ENCODE assay signal across 24 cellular contexts in the genomic region with DNA sequence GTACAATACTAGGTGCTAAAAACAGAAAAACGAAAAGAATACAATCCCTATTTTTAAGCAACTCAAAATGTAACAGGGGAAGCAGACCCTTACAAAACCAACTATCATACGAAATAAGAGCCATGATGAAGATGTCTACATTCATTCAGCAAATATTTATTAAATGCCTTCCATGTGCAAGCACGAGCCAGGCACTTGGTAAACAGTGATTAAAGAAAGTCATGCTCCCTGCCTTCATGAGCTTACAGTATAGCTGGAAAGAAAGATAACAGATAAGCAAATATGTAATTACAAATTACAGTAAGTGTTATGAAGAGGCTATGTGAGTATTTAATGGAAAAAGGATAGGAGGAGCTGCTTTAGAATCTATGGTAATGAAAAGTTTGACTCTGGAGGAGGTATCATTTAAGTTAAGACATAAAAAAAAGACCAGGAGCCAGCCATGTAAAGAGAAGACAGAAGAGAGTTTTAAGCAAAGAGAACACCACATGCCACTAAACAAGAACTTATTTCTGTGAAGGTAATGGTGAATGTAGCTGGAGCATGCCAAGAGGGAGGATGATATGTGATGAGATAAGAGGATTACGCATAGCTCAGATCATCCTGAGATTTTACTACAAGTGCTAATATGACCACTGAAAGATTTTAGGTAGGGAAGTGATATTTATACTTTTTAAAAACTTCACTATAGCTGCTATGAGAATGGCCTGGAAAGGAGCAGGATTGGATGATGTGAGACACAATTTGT. TPM values are rescaled to one million over a fixed set of nuclear protein-coding genes. Genes with fewer than 3 reads are reported as not detected.
A peak's percentile ranks its signal among the peaks of the same experiment; 100 is the strongest.
DNase-seq lines count a peak whose midpoint lies in the region; ATAC-seq, FAIRE-seq and TF ChIP-seq lines count a peak whose summit lies in the region.
"Had no signal": no experiment of that assay in that cellular context is flagged by ENCODE, and none has a peak within 500 bp of the region (broad histone marks: within the 10 kb centered on the region; RNA-seq: fewer than 3 reads in every experiment).

No MANE protein-coding gene starts in this region.

- H3K4ac ChIP-seq in IMR-90 (ENCODE audit: low read depth, low read length), result no peak overlapping the region

- H3K27ac Mint-ChIP-seq in activated CD8-positive, alpha-beta T cell treated with anti-CD3 and anti-CD28 coated beads for 36 hours, result peak overlapping the region; percentile 11
- H3K27ac Mint-ChIP-seq in activated CD8-positive, alpha-beta T cell treated with anti-CD3 and anti-CD28 coated beads, Interleukin-2, amount 10 ng/mL, durations not matched to agents 7 days and 5 days, result no peak overlapping the region
- peak overlapping the region in 3 of 5 experiments; percentile 2 to 40 (median 2) for H3K27ac Mint-ChIP-seq in brain
- H3K27ac Mint-ChIP-seq: CD4-positive, alpha-beta memory T cell had no signal

- peaks cover 84% of the 10 kb centered on the region for H3K79me2 ChIP-seq in smooth muscle cell (ENCODE audit: low read depth)

- intact Hi-C loops in activated CD8-positive, alpha-beta T cell treated with anti-CD3 and anti-CD28 coated beads for 36 hours (cut with micrococcal nuclease), result loop anchor here (10.0 kb wide), 1 partner anchor 262 kb away; no protein-coding TSS in a partner anchor
- intact Hi-C loops in IMR-90 (cut with micrococcal nuclease), result no loop called here

- H3K27me3 Mint-ChIP-seq in activated CD8-positive, alpha-beta T cell treated with anti-CD3 and anti-CD28 coated beads for 36 hours, result no peaks in the 10 kb centered on the region
- no peaks in the 10 kb centered on the region for H3K27me3 Mint-ChIP-seq in activated CD8-positive, alpha-beta T cell treated with anti-CD3 and anti-CD28 coated beads, Interleukin-2, amount 10 ng/mL, durations not matched to agents 7 days and 5 days (ENCODE audit: low read depth)
- no peaks in the 10 kb centered on the region for H3K27me3 Mint-ChIP-seq in brain
- H3K27me3 Mint-ChIP-seq: CD4-positive, alpha-beta memory T cell had no signal

- H4K8ac ChIP-seq in IMR-90 (ENCODE audit: low read depth in 2 of 2, low read length in 2 of 2), result no peak overlapping the region

- no peak for ATAC-seq in activated CD8-positive, alpha-beta T cell treated with anti-CD3 and anti-CD28 coated beads for 36 hours
- no peak for ATAC-seq in activated CD8-positive, alpha-beta T cell treated with anti-CD3 and anti-CD28 coated beads, Interleukin-2, amount 10 ng/mL, durations not matched to agents 7 days and 5 days
- ATAC-seq in IMR-90 (ENCODE audit: low read depth), result peak; percentile 30
- ATAC-seq in HG03097 (IDR thresholded peaks at IDR 0.05; ENCODE audit: low FRiP score, unreplicated experiment), result no peak
- no peak for ATAC-seq in HG03457 (IDR thresholded peaks at IDR 0.05; ENCODE audit: unreplicated experiment)
- ATAC-seq: A549, HepG2, Panc1 had no signal

- H2AFZ ChIP-seq in IMR-90 (replicated peaks; ENCODE audit: low read length, poor library complexity) (no peak overlapping the region), smooth muscle cell (ENCODE audit: low read depth) (no peak overlapping the region)

- no peak overlapping the region for H3K56ac ChIP-seq in IMR-90 (ENCODE audit: extremely low read depth, insufficient read depth, low read length)

- H3K23ac ChIP-seq in IMR-90 (ENCODE audit: low read depth, low read length), result no peak overlapping the region

- H3K27me3 ChIP-seq in IMR-90 (ENCODE audit: control insufficient read depth, insufficient read depth, low read length), result no peaks in the 10 kb centered on the region
- no peaks in the 10 kb centered on the region for H3K27me3 ChIP-seq in smooth muscle cell (ENCODE audit: low read depth)
- H3K27me3 ChIP-seq: SJCRH30 had no signal

- TF ChIP-seq RAD21 in IMR-90 (IDR thresholded peaks at IDR 0.05; ENCODE audit: low read length), result no peak

- peaks cover 8% of the 10 kb centered on the region for H3K4me1 Mint-ChIP-seq in activated CD8-positive, alpha-beta T cell treated with anti-CD3 and anti-CD28 coated beads for 36 hours (ENCODE audit: low read depth)
- peaks cover 4% of the 10 kb centered on the region for H3K4me1 Mint-ChIP-seq in activated CD8-positive, alpha-beta T cell treated with anti-CD3 and anti-CD28 coated beads, Interleukin-2, amount 10 ng/mL, durations not matched to agents 7 days and 5 days (ENCODE audit: low read depth)
- H3K4me1 Mint-ChIP-seq in brain, result peaks cover 37% of the 10 kb centered on the region

- peak overlapping the region; percentile 42 for H2BK5ac ChIP-seq in IMR-90 (ENCODE audit: low read depth, low read length, poor library complexity, severe bottlenecking)

- BruUV-seq in IMR-90 (replicated peaks; lab: Mats Ljungman, UMichigan), result no TSS peak

- H3K14ac ChIP-seq in IMR-90 (replicated peaks; ENCODE audit: low read depth, low read length), result no peak overlapping the region

- peaks cover 7% of the 10 kb centered on the region; the same call in 1 of the 2 replicates for H4K20me1 ChIP-seq in IMR-90 (ENCODE audit: insufficient read depth, low read length)
- H4K20me1 ChIP-seq in smooth muscle cell (ENCODE audit: low read depth), result peaks cover 92% of the 10 kb centered on the region

- dilution Hi-C loops in IMR-90 (cut with HindIII; ENCODE audit: low sequenced_read_pairs, unreplicated experiment), result no loop called here

- H3K4me3 ChIP-seq in IMR-90 (ENCODE audit: insufficient read depth, low read depth, low read length), result no peak overlapping the region
- no peak overlapping the region for H3K4me3 ChIP-seq in smooth muscle cell
- H3K4me3 ChIP-seq: A549, SJCRH30 had no signal

- in situ Hi-C loops in IMR-90 (cut with MboI; ENCODE audit: low sequenced_read_pairs), result loop anchor here (10.0 kb wide), 1 partner anchor 272 kb away; no protein-coding TSS in a partner anchor

- TF ChIP-seq POLR2A in IMR-90 (IDR thresholded peaks at IDR 0.05; ENCODE audit: low read depth, low read length), result no peak

- no peak for FAIRE-seq in urothelium cell line (lab: Jason Lieb, UNC)
- FAIRE-seq: A549, GM12891, H1, HepG2 had no signal

- H3K9me3 ChIP-seq in IMR-90 (ENCODE audit: control insufficient read depth, insufficient read depth, low read length) (no peaks in the 10 kb centered on the region), smooth muscle cell (replicated peaks; ENCODE audit: low read depth) (no peaks in the 10 kb centered on the region)
- H3K9me3 ChIP-seq: A549, SJCRH30 had no signal

- H3K4me2 ChIP-seq in IMR-90 (ENCODE audit: low read depth, low read length) (no peak overlapping the region), smooth muscle cell (no peak overlapping the region)
- H3K4me2 ChIP-seq: A549 had no signal

- POLR2A ChIA-PET in activated CD8-positive, alpha-beta T cell treated with anti-CD3 and anti-CD28 coated beads for 36 hours (lab: Charles Lee), result no interaction called here
- POLR2A ChIA-PET in activated CD8-positive, alpha-beta T cell treated with anti-CD3 and anti-CD28 coated beads, Interleukin-2, amount 10 ng/mL, durations not matched to agents 7 days and 5 days (lab: Charles Lee), result no interaction called here
- POLR2A ChIA-PET in IMR-90 (lab: Charles Lee; ENCODE audit: unreplicated experiment), result interaction anchor here (0.6 to 1.1 kb wide), 3 partner anchors 32 to 326 kb away, joined by 3 to 9 read pairs (median 3); no protein-coding TSS in a partner anchor

- DNase-seq in activated CD8-positive, alpha-beta T cell treated with anti-CD3 and anti-CD28 coated beads for 36 hours, result no peak
- no peak for DNase-seq in activated CD8-positive, alpha-beta T cell treated with anti-CD3 and anti-CD28 coated beads, Interleukin-2, amount 10 ng/mL, durations not matched to agents 7 days and 5 days
- DNase-seq in IMR-90 (no peak), smooth muscle cell (lab: John Stamatoyannopoulos, UW; ENCODE audit: unreplicated experiment) (no peak), urothelium cell line (ENCODE audit: low spot score) (no peak)
- DNase-seq: CD4-positive, alpha-beta memory T cell; DMS53; EL; KG1; NCI-H1048; NCI-H1436 treated with DMSO at 0.1 percent for 48 hours; NCI-H2029; NCI-H2171 treated with DMSO at 0.1 percent for 48 hours; NCI-H446; NCI-H526 treated with DMSO at 0.1 percent for 48 hours; SJCRH30 had no signal

- no peak overlapping the region for H2BK20ac ChIP-seq in IMR-90 (ENCODE audit: low read depth, low read length)

- peaks cover 18% of the 10 kb centered on the region for H3K36me3 Mint-ChIP-seq in activated CD8-positive, alpha-beta T cell treated with anti-CD3 and anti-CD28 coated beads for 36 hours (ENCODE audit: low read depth)
- H3K36me3 Mint-ChIP-seq in activated CD8-positive, alpha-beta T cell treated with anti-CD3 and anti-CD28 coated beads, Interleukin-2, amount 10 ng/mL, durations not matched to agents 7 days and 5 days (ENCODE audit: low read depth), result peaks cover 21% of the 10 kb centered on the region
- H3K36me3 Mint-ChIP-seq in brain, result peaks cover 37% of the 10 kb centered on the region

- H3K36me3 ChIP-seq in IMR-90 (ENCODE audit: control insufficient read depth, insufficient read depth, low read length) (peaks cover 19% of the 10 kb centered on the region), smooth muscle cell (ENCODE audit: low read depth) (peaks cover 28% of the 10 kb centered on the region)

- CTCF ChIA-PET in activated CD8-positive, alpha-beta T cell treated with anti-CD3 and anti-CD28 coated beads for 36 hours (lab: Charles Lee), result interaction anchor here (0.8 kb wide), 1 partner anchor 34 kb away, joined by 3 read pairs; no protein-coding TSS in a partner anchor
- CTCF ChIA-PET in activated CD8-positive, alpha-beta T cell treated with anti-CD3 and anti-CD28 coated beads, Interleukin-2, amount 10 ng/mL, durations not matched to agents 7 days and 5 days (lab: Charles Lee), result interaction anchor here (1.1 to 1.6 kb wide), 2 partner anchors 8 to 22 kb away, joined by 3 to 9 read pairs; partner anchors contain the start of gene TMEM30A
- CTCF ChIA-PET in IMR-90 (lab: Yijun Ruan, JAX), result no interaction called here

- peaks cover 19 to 45% of the 10 kb centered on the region in 2 experiments for H3K79me1 ChIP-seq in IMR-90 (ENCODE audit: low read depth in 1 of 2, low read length in 2 of 2)

- H3K4me1 ChIP-seq in IMR-90 (ENCODE audit: control insufficient read depth, insufficient read depth, low read length), result peaks cover 3% of the 10 kb centered on the region; the same call in 1 of the 2 replicates
- peaks cover 11% of the 10 kb centered on the region for H3K4me1 ChIP-seq in smooth muscle cell (ENCODE audit: low read depth)
- H3K4me1 ChIP-seq: SJCRH30 had no signal

- no peaks in the 10 kb centered on the region; the same call in 1 of the 2 replicates for H3K9me1 ChIP-seq in IMR-90 (ENCODE audit: insufficient read depth, low read length)

- H3K18ac ChIP-seq in IMR-90 (ENCODE audit: low read depth, low read length), result no peak overlapping the region

- H3K9me3 Mint-ChIP-seq in activated CD8-positive, alpha-beta T cell treated with anti-CD3 and anti-CD28 coated beads for 36 hours, result no peaks in the 10 kb centered on the region
- H3K9me3 Mint-ChIP-seq in activated CD8-positive, alpha-beta T cell treated with anti-CD3 and anti-CD28 coated beads, Interleukin-2, amount 10 ng/mL, durations not matched to agents 7 days and 5 days (ENCODE audit: insufficient read depth), result no peaks in the 10 kb centered on the region
- H3K9me3 Mint-ChIP-seq in brain, result no peaks in the 10 kb centered on the region
- H3K9me3 Mint-ChIP-seq: CD4-positive, alpha-beta memory T cell had no signal

- no peak overlapping the region for H4K91ac ChIP-seq in IMR-90 (ENCODE audit: insufficient read depth, low read depth, low read length)

- H3K27ac ChIP-seq in IMR-90 (ENCODE audit: insufficient read depth, low read length), result no peak overlapping the region
- H3K27ac ChIP-seq in smooth muscle cell (ENCODE audit: low read depth), result peak overlapping the region; percentile 0
- H3K27ac ChIP-seq: A549, SJCRH30 had no signal

- H2AK9ac ChIP-seq in IMR-90 (replicated peaks; ENCODE audit: low read depth, low read length, poor library complexity), result no peak overlapping the region

- no peak overlapping the region for H3K4me3 Mint-ChIP-seq in activated CD8-positive, alpha-beta T cell treated with anti-CD3 and anti-CD28 coated beads for 36 hours
- no peak overlapping the region for H3K4me3 Mint-ChIP-seq in activated CD8-positive, alpha-beta T cell treated with anti-CD3 and anti-CD28 coated beads, Interleukin-2, amount 10 ng/mL, durations not matched to agents 7 days and 5 days
- no peak overlapping the region for H3K4me3 Mint-ChIP-seq in brain
- H3K4me3 Mint-ChIP-seq: CD4-positive, alpha-beta memory T cell had no signal

- WGBS in IMR-90 (ENCODE audit: extremely low coverage in 2 of 2, insufficient read length in 1 of 2), 2 experiments, result no CpG with 5 or more reads among the region's 4 CpGs
- 83% methylated on average over 4 of the region's 4 CpGs for WGBS in smooth muscle cell (ENCODE audit: low lambda C conversion rate)

- no peak for TF ChIP-seq CTCF in activated CD8-positive, alpha-beta T cell treated with anti-CD3 and anti-CD28 coated beads for 36 hours (IDR thresholded peaks at IDR 0.05)
- TF ChIP-seq CTCF in IMR-90 (conservative IDR thresholded peaks at IDR 0.05; ENCODE audit: low read depth, low read length) (no peak), brain (conservative IDR thresholded peaks at IDR 0.05) (no peak), smooth muscle cell (IDR thresholded peaks at IDR 0.05; ENCODE audit: borderline replicate concordance, insufficient read depth, poor library complexity, severe bottlenecking) (no peak)

- H3F3A ChIP-seq in smooth muscle cell (ENCODE audit: low read depth), result peaks cover 2% of the 10 kb centered on the region

- H2BK15ac ChIP-seq in IMR-90 (ENCODE audit: low read depth, low read length), result no peak overlapping the region

- H2AK5ac ChIP-seq in IMR-90 (ENCODE audit: low read depth, low read length), result no peak overlapping the region

- no peak overlapping the region for H4K5ac ChIP-seq in IMR-90 (ENCODE audit: low read depth, low read length)

- H2BK120ac ChIP-seq in IMR-90 (ENCODE audit: low read depth, low read length), result no peak overlapping the region

- H3K9ac ChIP-seq in IMR-90 (ENCODE audit: low read depth, low read length), result no peak overlapping the region
- no peak overlapping the region for H3K9ac ChIP-seq in smooth muscle cell (ENCODE audit: low read depth)

RNA-seq across cellular contexts. Expression of gene COX7A2, which starts 19.3 kb away (rescaled TPM):
- 100 to 1,000 TPM; 481 to 485 TPM for total RNA-seq in activated CD8-positive, alpha-beta T cell treated with anti-CD3 and anti-CD28 coated beads for 36 hours
- 100 to 1,000 TPM; 430 to 441 TPM for total RNA-seq in activated CD8-positive, alpha-beta T cell treated with anti-CD3 and anti-CD28 coated beads, Interleukin-2, amount 10 ng/mL, durations not matched to agents 7 days and 5 days
- total RNA-seq in IMR-90 (2012; rRNA removed), result 85.8 and 776 TPM in 2 replicates
- 174 and 185 TPM in 2 replicates for polyA plus RNA-seq in IMR-90 (2012; rRNA removed)
- 360 and 1,161 TPM in 2 replicates for polyA plus RNA-seq in IMR-90 (2012; cell fraction: cytosol; rRNA removed)
- polyA plus RNA-seq in IMR-90 (2012; cell fraction: nucleus; rRNA removed; ENCODE audit: low replicate concordance), result 39.2 and 183 TPM in 2 replicates
- 701 TPM for polyA plus RNA-seq in brain (ENCODE audit: insufficient read depth, low read depth, low replicate concordance)
- total RNA-seq in smooth muscle cell, result 321 and 1,287 TPM in 2 replicates
- 771 and 802 TPM in 2 replicates for polyA plus RNA-seq in smooth muscle cell

RNA-seq across cellular contexts. Expression of gene TMEM30A, which starts 21.7 kb away (rescaled TPM):
- 10 to 100 TPM; 39.7 to 39.9 TPM for total RNA-seq in activated CD8-positive, alpha-beta T cell treated with anti-CD3 and anti-CD28 coated beads for 36 hours
- total RNA-seq in activated CD8-positive, alpha-beta T cell treated with anti-CD3 and anti-CD28 coated beads, Interleukin-2, amount 10 ng/mL, durations not matched to agents 7 days and 5 days, result 10 to 100 TPM; 50.2 to 56.4 TPM
- total RNA-seq in IMR-90 (2012; rRNA removed) (111 and 206 TPM in 2 replicates), smooth muscle cell (230 and 282 TPM in 2 replicates)
- polyA plus RNA-seq in IMR-90 (2012; rRNA removed) (35.0 and 48.5 TPM in 2 replicates), brain (ENCODE audit: insufficient read depth, low read depth, low replicate concordance) (56.7 TPM), smooth muscle cell (99.3 and 110 TPM in 2 replicates)
- polyA plus RNA-seq in IMR-90 (2012; cell fraction: cytosol; rRNA removed), result 9.4 and 13.2 TPM in 2 replicates
- 7.0 and 24.4 TPM in 2 replicates for polyA plus RNA-seq in IMR-90 (2012; cell fraction: nucleus; rRNA removed; ENCODE audit: low replicate concordance)

RNA-seq across cellular contexts. Expression of gene COL12A1, which starts 57.0 kb away (rescaled TPM):
- under 1 TPM in 1 of 2 experiments, not detected in 1; 0.09 TPM for total RNA-seq in activated CD8-positive, alpha-beta T cell treated with anti-CD3 and anti-CD28 coated beads for 36 hours
- total RNA-seq in activated CD8-positive, alpha-beta T cell treated with anti-CD3 and anti-CD28 coated beads, Interleukin-2, amount 10 ng/mL, durations not matched to agents 7 days and 5 days, result under 1 TPM in 1 of 2 experiments, not detected in 1; 0.05 TPM
- total RNA-seq in IMR-90 (2012; rRNA removed) (452 and 502 TPM in 2 replicates), smooth muscle cell (154 and 214 TPM in 2 replicates)
- polyA plus RNA-seq in IMR-90 (2012; rRNA removed) (307 and 350 TPM in 2 replicates), brain (ENCODE audit: insufficient read depth, low read depth, low replicate concordance) (0.63 TPM), smooth muscle cell (27.9 and 44.2 TPM in 2 replicates)
- polyA plus RNA-seq in IMR-90 (2012; cell fraction: cytosol; rRNA removed), result 147 and 190 TPM in 2 replicates
- 157 and 467 TPM in 2 replicates for polyA plus RNA-seq in IMR-90 (2012; cell fraction: nucleus; rRNA removed; ENCODE audit: low replicate concordance)
- total RNA-seq: CD4-positive, alpha-beta memory T cell had no signal
- polyA plus RNA-seq: CD4-positive, alpha-beta memory T cell; HepG2 had no signal

Comparison
In these comparisons a context has a peak if more than half of its experiments do, and no peak if none do; other contexts are left out.
1. RNA of gene COL12A1, which starts 57.0 kb away (total RNA-seq): 452 to 502 TPM in IMR-90 and 154 to 214 TPM in smooth muscle cell; 0.09 TPM in activated CD8-positive, alpha-beta T cell treated with anti-CD3 and anti-CD28 coated beads for 36 hours and 0.05 TPM in activated CD8-positive, alpha-beta T cell treated with anti-CD3 and anti-CD28 coated beads, Interleukin-2, amount 10 ng/mL, durations not matched to agents 7 days and 5 days; every median in the first group is over 100 times any median in the second.